Comparison of ENCODE assay signal across 8 cellular contexts in genomic region chr11:32792948-32793475, GRCh38. TPM values are rescaled to one million over a fixed set of nuclear protein-coding genes. Genes with fewer than 3 reads are reported as not detected.
A peak's percentile ranks its signal among the peaks of the same experiment; 100 is the strongest.
DNase-seq lines count a peak whose midpoint lies in the region; ATAC-seq and TF ChIP-seq lines count a peak whose summit lies in the region.

No MANE protein-coding gene starts in this region.

- H3K27ac ChIP-seq in C4-2B (no peak overlapping the region), neural progenitor cell (no peak overlapping the region), thoracic aorta (no peak overlapping the region)

- H3K4me3 ChIP-seq in neural progenitor cell: peak overlapping the region; percentile 12
- H3K4me3 ChIP-seq in thoracic aorta: peak overlapping the region; percentile 53

- H3K9me3 ChIP-seq in neural progenitor cell (ENCODE audit: low read depth) (no peaks in the 10 kb centered on the region), thoracic aorta (no peaks in the 10 kb centered on the region)

- peak overlapping the region; percentile 68 for H2AFZ ChIP-seq in neural progenitor cell (replicated peaks)

- peak; percentile 90 for TF ChIP-seq CTCF in C4-2B (conservative IDR thresholded peaks at IDR 0.05)
- peak; percentile 83 for TF ChIP-seq CTCF in neural progenitor cell (IDR thresholded peaks at IDR 0.05)
- peak; percentile 62 for TF ChIP-seq CTCF in thoracic aorta (IDR thresholded peaks at IDR 0.05)

- H3K4me1 Mint-ChIP-seq in activated T-cell treated with anti-CD3 and anti-CD28 coated beads, Interleukin-2, amount 50 U/mL, for 24 hours (ENCODE audit: low read depth): peaks cover 9% of the 10 kb centered on the region
- no peaks in the 10 kb centered on the region for H3K4me1 Mint-ChIP-seq in neural progenitor cell

- no peaks in the 10 kb centered on the region for H3K79me2 ChIP-seq in neural progenitor cell (ENCODE audit: low read depth)

- H3K9me3 Mint-ChIP-seq in activated T-cell treated with anti-CD3 and anti-CD28 coated beads, Interleukin-2, amount 50 U/mL, for 24 hours: no peaks in the 10 kb centered on the region
- H3K9me3 Mint-ChIP-seq in neural progenitor cell: no peaks in the 10 kb centered on the region

- peaks cover 4% of the 10 kb centered on the region for H3K27me3 ChIP-seq in neural progenitor cell
- no peaks in the 10 kb centered on the region for H3K27me3 ChIP-seq in thoracic aorta (replicated peaks; ENCODE audit: insufficient read depth)

- ATAC-seq in thoracic aorta (ENCODE audit: insufficient number of reproducible peaks, low FRiP score, low read depth): peak; percentile 3

- peaks cover 24% of the 10 kb centered on the region for H3K27me3 Mint-ChIP-seq in activated T-cell treated with anti-CD3 and anti-CD28 coated beads, Interleukin-2, amount 50 U/mL, for 24 hours
- H3K27me3 Mint-ChIP-seq in neural progenitor cell (ENCODE audit: insufficient read depth, low read depth): peaks cover 2% of the 10 kb centered on the region

- no peaks in the 10 kb centered on the region for H3K4me1 ChIP-seq in neural progenitor cell
- H3K4me1 ChIP-seq in thoracic aorta (ENCODE audit: control insufficient read depth in 1 of 2, low read depth in 2 of 2): no peaks in the 10 kb centered on the region

- no peaks in the 10 kb centered on the region for H3F3A ChIP-seq in neural progenitor cell (ENCODE audit: low read depth)

- H3K9ac ChIP-seq in neural progenitor cell: no peak overlapping the region

- no peaks in the 10 kb centered on the region for H3K36me3 Mint-ChIP-seq in activated T-cell treated with anti-CD3 and anti-CD28 coated beads, Interleukin-2, amount 50 U/mL, for 24 hours (ENCODE audit: low read depth)
- H3K36me3 Mint-ChIP-seq in neural progenitor cell: no peaks in the 10 kb centered on the region

- DNase-seq in GM19240 (ENCODE audit: insufficient read length, low spot score): peak; percentile 5
- DNase-seq in HT-29 (ENCODE audit: low spot score): peak; percentile 92
- peak; percentile 85 for DNase-seq in OCI-M1 (lab: John Stamatoyannopoulos, UW)
- peak; percentile 74 for DNase-seq in activated T-cell treated with anti-CD3 and anti-CD28 coated beads, Interleukin-2, amount 50 U/mL, for 24 hours
- DNase-seq in fibroblast of peridontal ligament (ENCODE audit: extremely low read depth): peak; percentile 51
- peak; percentile 57 for DNase-seq in neural progenitor cell (ENCODE audit: low spot score)
- no peak for DNase-seq in thoracic aorta (ENCODE audit: low spot score)

- no peaks in the 10 kb centered on the region for H4K20me1 ChIP-seq in neural progenitor cell (ENCODE audit: low read depth)

- H3K4me3 Mint-ChIP-seq in activated T-cell treated with anti-CD3 and anti-CD28 coated beads, Interleukin-2, amount 50 U/mL, for 24 hours: peak overlapping the region; percentile 33
- no peak overlapping the region for H3K4me3 Mint-ChIP-seq in neural progenitor cell

- H3K4me2 ChIP-seq in neural progenitor cell: peak overlapping the region; percentile 62

- no peak overlapping the region for H3K27ac Mint-ChIP-seq in activated T-cell treated with anti-CD3 and anti-CD28 coated beads, Interleukin-2, amount 50 U/mL, for 24 hours
- H3K27ac Mint-ChIP-seq in neural progenitor cell: no peak overlapping the region

- H3K36me3 ChIP-seq in neural progenitor cell (no peaks in the 10 kb centered on the region), thoracic aorta (no peaks in the 10 kb centered on the region)

RNA-seq across cellular contexts. Expression of gene CCDC73, which starts 1.4 kb away (rescaled TPM):
- not detected in 2 replicates for total RNA-seq in HT-29 (2014; rRNA removed; shearing (Covaris generic))
- not detected in 2 replicates for total RNA-seq in neural progenitor cell (ENCODE audit: low replicate concordance)
- total RNA-seq in thoracic aorta: under 1 TPM in 1 of 2 donors, not detected in 1; 0.28 TPM

RNA-seq across cellular contexts. Expression of gene PRRG4, which starts 36.7 kb away (rescaled TPM):
- total RNA-seq in HT-29 (2014; rRNA removed; shearing (Covaris generic)): 4.3 and 4.8 TPM in 2 replicates
- 0.06 and 0.19 TPM in 2 replicates for total RNA-seq in neural progenitor cell (ENCODE audit: low replicate concordance)
- 1 to 10 TPM; 2.3 to 5.1 TPM for total RNA-seq in thoracic aorta
